Comparison of ENCODE assay signal across 8 cellular contexts in genomic region chr11:66287256-66288137, GRCh38. TPM values are rescaled to one million over a fixed set of nuclear protein-coding genes. Genes with fewer than 3 reads are reported as not detected.
DNase-seq lines count a peak whose midpoint lies in the region; ATAC-seq and TF ChIP-seq lines count a peak whose summit lies in the region.
"Had no signal": no experiment of that assay in that cellular context is flagged by ENCODE, and none has a peak within 500 bp of the region (broad histone marks: within the 10 kb centered on the region; RNA-seq: fewer than 3 reads in every experiment).

No MANE protein-coding gene starts in this region.

- TF ChIP-seq CTCF in foreskin fibroblast (IDR thresholded peaks at IDR 0.05; ENCODE audit: low read depth, low read length) (no peak), smooth muscle cell (IDR thresholded peaks at IDR 0.05; ENCODE audit: borderline replicate concordance, insufficient read depth, poor library complexity, severe bottlenecking) (no peak), transverse colon (IDR thresholded peaks at IDR 0.05) (no peak)

- peaks cover 26% of the 10 kb centered on the region for H3K4me1 Mint-ChIP-seq in T-helper 17 cell

- in situ Hi-C loops in HAP-1 (cut with MboI; ENCODE audit: low sequenced_read_pairs) (no loop called here), transverse colon (cut with MboI; ENCODE audit: low pct_ligation_motif_present in 1 of 4, low pct_unique_long_range_greater_than_20kb in 1 of 4, low sequenced_read_pairs in 3 of 4) (loop anchor here in 1 of 4 donors (10.0 kb wide), 1 partner anchor 63 kb away; no protein-coding TSS in a partner anchor)

- H3K27me3 ChIP-seq in HAP-1 (ENCODE audit: low read depth) (peaks cover 16% of the 10 kb centered on the region), smooth muscle cell (ENCODE audit: low read depth) (peaks cover 20% of the 10 kb centered on the region), transverse colon (peaks cover 18% of the 10 kb centered on the region)

- peaks cover 53% of the 10 kb centered on the region for H4K20me1 ChIP-seq in smooth muscle cell (ENCODE audit: low read depth)

- peaks cover 15% of the 10 kb centered on the region for H3K36me3 ChIP-seq in HAP-1 (replicated peaks)
- H3K36me3 ChIP-seq in smooth muscle cell (ENCODE audit: low read depth): no peaks in the 10 kb centered on the region
- no peaks in the 10 kb centered on the region for H3K36me3 ChIP-seq in transverse colon

- peaks cover 2% of the 10 kb centered on the region for H3K27me3 Mint-ChIP-seq in T-helper 17 cell

- H3K36me3 Mint-ChIP-seq in T-helper 17 cell (ENCODE audit: low read depth): no peaks in the 10 kb centered on the region

- H3K4me2 ChIP-seq in smooth muscle cell: peak overlapping the region; percentile 86

- H3K79me2 ChIP-seq in smooth muscle cell (ENCODE audit: low read depth): peaks cover 35% of the 10 kb centered on the region

- H3K27ac ChIP-seq in smooth muscle cell (ENCODE audit: low read depth) (peak overlapping the region; percentile 93), transverse colon (peak overlapping the region in 1 of 4 donors; percentile 97)

- H3F3A ChIP-seq in smooth muscle cell (ENCODE audit: low read depth): no peaks in the 10 kb centered on the region

- TF ChIP-seq POLR2A in transverse colon (IDR thresholded peaks at IDR 0.05): no peak

- H2AFZ ChIP-seq in smooth muscle cell (ENCODE audit: low read depth): no peak overlapping the region

- peak overlapping the region; percentile 90 for H3K4me3 Mint-ChIP-seq in T-helper 17 cell

- H3K9me3 ChIP-seq in HAP-1 (no peaks in the 10 kb centered on the region), T-helper 17 cell (ENCODE audit: control insufficient read depth, low read length, poor library complexity, severe bottlenecking) (no peaks in the 10 kb centered on the region), smooth muscle cell (replicated peaks; ENCODE audit: low read depth) (no peaks in the 10 kb centered on the region), transverse colon (no peaks in the 10 kb centered on the region)

- WGBS in smooth muscle cell (ENCODE audit: low lambda C conversion rate): 90% methylated on average over 16 of the region's 16 CpGs
- WGBS in transverse colon (ENCODE audit: low coverage in 1 of 2), 2 donors: 76 to 100% methylated on average over 1 to 14 of the region's 16 CpGs

- H3K4me3 ChIP-seq in HAP-1 (peak overlapping the region; percentile 71), foreskin fibroblast (ENCODE audit: low read depth in 1 of 2, low read length in 2 of 2) (peak overlapping the region; percentile 81 to 87), smooth muscle cell (peak overlapping the region; percentile 71), transverse colon (peak overlapping the region in 2 of 4 donors; percentile 72 to 98)

- intact Hi-C loops in transverse colon (cut with DNase I; ENCODE audit: low total_unique reads): loop anchor here (10.0 kb wide), 1 partner anchor 63 kb away; no protein-coding TSS in a partner anchor

- peaks cover 9% of the 10 kb centered on the region for H3K4me1 ChIP-seq in HAP-1
- peaks cover 19% of the 10 kb centered on the region for H3K4me1 ChIP-seq in smooth muscle cell (ENCODE audit: low read depth)
- H3K4me1 ChIP-seq in transverse colon: peaks cover 23 to 42% (median 33%) of the 10 kb centered on the region in 4 donors

- no peak for TF ChIP-seq EP300 in transverse colon (IDR thresholded peaks at IDR 0.05; ENCODE audit: low read depth)

- no peak for ATAC-seq in T-helper 17 cell

- H3K9ac ChIP-seq in smooth muscle cell (ENCODE audit: low read depth): peak overlapping the region; percentile 90

- peak overlapping the region; percentile 89 for H3K27ac Mint-ChIP-seq in T-helper 17 cell

- DNase-seq in HAP-1 (ENCODE audit: low spot score in 2 of 2) (no peak), T-helper 17 cell (no peak), foreskin fibroblast (no peak), smooth muscle cell (lab: John Stamatoyannopoulos, UW; ENCODE audit: unreplicated experiment) (no peak), transverse colon (no peak), NCI-H524 (lab: John Stamatoyannopoulos, UW) (no peak), nucleus accumbens (lab: John Stamatoyannopoulos, UW) (no peak)

RNA-seq across cellular contexts. Expression of gene YIF1A, which starts 1.4 kb away (rescaled TPM):
- total RNA-seq in T-helper 17 cell (10 to 100 TPM; 32.6 to 35.1 TPM), smooth muscle cell (110 and 195 TPM in 2 replicates), transverse colon (10 to 100 TPM; 60.6 to 99.7 (median 72.3) TPM)
- 320 and 365 TPM in 2 replicates for polyA plus RNA-seq in smooth muscle cell

RNA-seq across cellular contexts. Expression of gene TMEM151A, which starts 4.2 kb away (rescaled TPM):
- total RNA-seq in T-helper 17 cell (under 1 TPM; 0.16 to 0.32 TPM), smooth muscle cell (0.18 TPM in 1 of 2 replicates, not detected in the other), transverse colon (under 1 TPM in 2 of 4 donors, not detected in 2; 0.55 to 0.75 TPM)
- 0.13 and 0.64 TPM in 2 replicates for polyA plus RNA-seq in smooth muscle cell

RNA-seq across cellular contexts. Expression of gene CNIH2, which starts 9.5 kb away (rescaled TPM):
- 10 to 100 TPM in 1 of 2 donors, 1 to 10 TPM in 1; 9.0 to 14.4 TPM for total RNA-seq in T-helper 17 cell
- total RNA-seq in smooth muscle cell: 5.1 and 12.2 TPM in 2 replicates
- 13.7 and 17.0 TPM in 2 replicates for polyA plus RNA-seq in smooth muscle cell
- under 1 TPM in 1 of 4 donors, not detected in 3; 0.41 TPM for total RNA-seq in transverse colon

RNA-seq across cellular contexts. Expression of gene RAB1B, which starts 19.1 kb away (rescaled TPM):
- total RNA-seq in T-helper 17 cell (10 to 100 TPM; 72.8 to 89.1 TPM), smooth muscle cell (53.3 and 57.7 TPM in 2 replicates), transverse colon (100 to 1,000 TPM in 3 of 4 donors, 10 to 100 TPM in 1; 89.8 to 141 (median 131) TPM)
- polyA plus RNA-seq in smooth muscle cell: 20.9 and 23.3 TPM in 2 replicates

RNA-seq across cellular contexts. Expression of gene CD248, which starts 29.3 kb away (rescaled TPM):
- not detected for total RNA-seq in T-helper 17 cell
- 29.0 and 35.5 TPM in 2 replicates for total RNA-seq in smooth muscle cell
- polyA plus RNA-seq in smooth muscle cell: 196 and 287 TPM in 2 replicates
- 10 to 100 TPM in 1 of 4 donors, 1 to 10 TPM in 3; 2.6 to 36.2 (median 6.5) TPM for total RNA-seq in transverse colon
- total RNA-seq: myocyte had no signal
